ENCODE assay signal across 1 cellular context in the genomic region with DNA sequence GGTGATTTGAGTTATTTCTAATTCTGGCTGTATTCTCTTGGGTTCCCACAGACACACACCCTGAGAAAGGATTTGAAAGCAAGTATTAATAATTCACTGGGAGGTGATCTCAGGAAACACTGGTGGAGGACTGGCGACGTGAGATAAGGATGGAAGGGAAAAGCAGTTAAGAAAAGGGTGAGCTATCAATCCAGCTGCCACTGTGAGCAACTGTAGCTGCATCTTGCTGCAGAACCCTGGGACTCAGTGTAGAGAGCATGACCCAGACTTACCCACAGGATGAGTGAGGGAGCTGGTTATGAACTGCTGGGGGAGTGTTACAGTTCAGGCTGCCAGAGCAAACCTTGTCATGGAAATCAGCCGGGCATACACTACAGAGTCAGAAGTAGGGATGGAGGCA.
TF ChIP-seq lines count a peak whose summit lies in the region.

No MANE protein-coding gene starts in this region.

TF ChIP-seq in K562, 482 proteins besides CTCF, POLR2A, EP300 and RAD21 (continued from another document and continues in another):
- TF ChIP-seq, protein P1, sequence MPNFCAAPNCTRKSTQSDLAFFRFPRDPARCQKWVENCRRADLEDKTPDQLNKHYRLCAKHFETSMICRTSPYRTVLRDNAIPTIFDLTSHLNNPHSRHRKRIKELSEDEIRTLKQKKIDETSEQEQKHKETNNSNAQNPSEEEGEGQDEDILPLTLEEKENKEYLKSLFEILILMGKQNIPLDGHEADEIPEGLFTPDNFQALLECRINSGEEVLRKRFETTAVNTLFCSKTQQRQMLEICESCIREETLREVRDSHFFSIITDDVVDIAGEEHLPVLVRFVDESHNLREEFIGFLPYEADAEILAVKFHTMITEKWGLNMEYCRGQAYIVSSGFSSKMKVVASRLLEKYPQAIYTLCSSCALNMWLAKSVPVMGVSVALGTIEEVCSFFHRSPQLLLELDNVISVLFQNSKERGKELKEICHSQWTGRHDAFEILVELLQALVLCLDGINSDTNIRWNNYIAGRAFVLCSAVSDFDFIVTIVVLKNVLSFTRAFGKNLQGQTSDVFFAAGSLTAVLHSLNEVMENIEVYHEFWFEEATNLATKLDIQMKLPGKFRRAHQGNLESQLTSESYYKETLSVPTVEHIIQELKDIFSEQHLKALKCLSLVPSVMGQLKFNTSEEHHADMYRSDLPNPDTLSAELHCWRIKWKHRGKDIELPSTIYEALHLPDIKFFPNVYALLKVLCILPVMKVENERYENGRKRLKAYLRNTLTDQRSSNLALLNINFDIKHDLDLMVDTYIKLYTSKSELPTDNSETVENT (CRISPR knock-in tag; IDR thresholded peaks at IDR 0.05) = no peak
- TF ChIP-seq, protein P2, sequence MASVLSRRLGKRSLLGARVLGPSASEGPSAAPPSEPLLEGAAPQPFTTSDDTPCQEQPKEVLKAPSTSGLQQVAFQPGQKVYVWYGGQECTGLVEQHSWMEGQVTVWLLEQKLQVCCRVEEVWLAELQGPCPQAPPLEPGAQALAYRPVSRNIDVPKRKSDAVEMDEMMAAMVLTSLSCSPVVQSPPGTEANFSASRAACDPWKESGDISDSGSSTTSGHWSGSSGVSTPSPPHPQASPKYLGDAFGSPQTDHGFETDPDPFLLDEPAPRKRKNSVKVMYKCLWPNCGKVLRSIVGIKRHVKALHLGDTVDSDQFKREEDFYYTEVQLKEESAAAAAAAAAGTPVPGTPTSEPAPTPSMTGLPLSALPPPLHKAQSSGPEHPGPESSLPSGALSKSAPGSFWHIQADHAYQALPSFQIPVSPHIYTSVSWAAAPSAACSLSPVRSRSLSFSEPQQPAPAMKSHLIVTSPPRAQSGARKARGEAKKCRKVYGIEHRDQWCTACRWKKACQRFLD (CRISPR knock-in tag; IDR thresholded peaks at IDR 0.05) = peak; percentile 96
- TF ChIP-seq RBM34 (IDR thresholded peaks at IDR 0.05; ENCODE audit: borderline replicate concordance, insufficient read depth, low read length) (no peak), ZNF551 (CRISPR knock-in tag; IDR thresholded peaks at IDR 0.05) (no peak), GTF2E2 (tag; IDR thresholded peaks at IDR 0.05) (0 out of 2 replicates have a peak, but pooled peaks have one; percentile 17), PHB2 (IDR thresholded peaks at IDR 0.05; ENCODE audit: low read depth) (peak; percentile 87), RBM25 (IDR thresholded peaks at IDR 0.05; ENCODE audit: low read depth, low read length, severe bottlenecking) (no peak), POLR3A (IDR thresholded peaks at IDR 0.05; ENCODE audit: borderline replicate concordance, extremely low read depth, insufficient read depth, insufficient read length) (no peak), CBX8 (IDR thresholded peaks at IDR 0.05; ENCODE audit: borderline replicate concordance, extremely low read depth, low read depth, low read length, poor library complexity, severe bottlenecking) (no peak), FOXA3 (CRISPR knock-in tag; conservative IDR thresholded peaks at IDR 0.05 in 1 of 2, IDR thresholded peaks at IDR 0.05 in 1 of 2) (no peak; a peak in 1 of 4 replicates), ETV5 (CRISPR knock-in tag; IDR thresholded peaks at IDR 0.05; ENCODE audit: low read depth) (peak; percentile 88), ZFPM2 (CRISPR knock-in tag; IDR thresholded peaks at IDR 0.05) (no peak), HNRNPH1 (optimal IDR thresholded peaks at IDR 0.05; ENCODE audit: low read depth, low read length) (no peak), PCBP1 (IDR thresholded peaks at IDR 0.05; ENCODE audit: low read depth, low read length, poor library complexity, severe bottlenecking) (no peak), SMAD3 (CRISPR knock-in tag; conservative IDR thresholded peaks at IDR 0.05) (peak; percentile 72; the same call in 1 of the 2 replicates), NFXL1 (CRISPR knock-in tag; IDR thresholded peaks at IDR 0.05) (no peak), MYBL2 (IDR thresholded peaks at IDR 0.05; ENCODE audit: low read depth) (no peak; the same call in 1 of the 2 replicates), MYBL2 (CRISPR knock-in tag; IDR thresholded peaks at IDR 0.05; ENCODE audit: borderline replicate concordance) (no peak), CEBPG (CRISPR knock-in tag; IDR thresholded peaks at IDR 0.05) (peak; percentile 50; the same call in 1 of the 2 replicates), CEBPG (tag; conservative IDR thresholded peaks at IDR 0.05 in 1 of 2, IDR thresholded peaks at IDR 0.05 in 1 of 2) (no peak; a peak in 1 of 4 replicates), BACH1 (tag; IDR thresholded peaks at IDR 0.05) (peak; percentile 45; the same call in 1 of the 2 replicates), GABPB2 (CRISPR knock-in tag; conservative IDR thresholded peaks at IDR 0.05) (0 out of 2 replicates have a peak, but pooled peaks have one; percentile 11), MBD2 (IDR thresholded peaks at IDR 0.05; ENCODE audit: borderline replicate concordance, low read depth) (peak; percentile 81), SMARCA5 (IDR thresholded peaks at IDR 0.05) (no peak), NFE2L1 (tag; IDR thresholded peaks at IDR 0.05; ENCODE audit: borderline replicate concordance, low read depth) (no peak), BDP1 (IDR thresholded peaks at IDR 0.05; ENCODE audit: insufficient read depth, insufficient read length) (no peak), ZC3H8 (IDR thresholded peaks at IDR 0.05) (no peak), PPARD (CRISPR knock-in tag; IDR thresholded peaks at IDR 0.05) (no peak), ZNF444 (CRISPR knock-in tag; IDR thresholded peaks at IDR 0.05) (no peak), ZNF3 (CRISPR knock-in tag; IDR thresholded peaks at IDR 0.05) (no peak), SREBF1 (IDR thresholded peaks at IDR 0.05; ENCODE audit: borderline replicate concordance, low read depth, low read length) (no peak)
- TF ChIP-seq, protein P3, sequence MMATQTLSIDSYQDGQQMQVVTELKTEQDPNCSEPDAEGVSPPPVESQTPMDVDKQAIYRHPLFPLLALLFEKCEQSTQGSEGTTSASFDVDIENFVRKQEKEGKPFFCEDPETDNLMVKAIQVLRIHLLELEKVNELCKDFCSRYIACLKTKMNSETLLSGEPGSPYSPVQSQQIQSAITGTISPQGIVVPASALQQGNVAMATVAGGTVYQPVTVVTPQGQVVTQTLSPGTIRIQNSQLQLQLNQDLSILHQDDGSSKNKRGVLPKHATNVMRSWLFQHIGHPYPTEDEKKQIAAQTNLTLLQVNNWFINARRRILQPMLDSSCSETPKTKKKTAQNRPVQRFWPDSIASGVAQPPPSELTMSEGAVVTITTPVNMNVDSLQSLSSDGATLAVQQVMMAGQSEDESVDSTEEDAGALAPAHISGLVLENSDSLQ (IDR thresholded peaks at IDR 0.05) = peak; percentile 94
- TF ChIP-seq, protein P4, sequence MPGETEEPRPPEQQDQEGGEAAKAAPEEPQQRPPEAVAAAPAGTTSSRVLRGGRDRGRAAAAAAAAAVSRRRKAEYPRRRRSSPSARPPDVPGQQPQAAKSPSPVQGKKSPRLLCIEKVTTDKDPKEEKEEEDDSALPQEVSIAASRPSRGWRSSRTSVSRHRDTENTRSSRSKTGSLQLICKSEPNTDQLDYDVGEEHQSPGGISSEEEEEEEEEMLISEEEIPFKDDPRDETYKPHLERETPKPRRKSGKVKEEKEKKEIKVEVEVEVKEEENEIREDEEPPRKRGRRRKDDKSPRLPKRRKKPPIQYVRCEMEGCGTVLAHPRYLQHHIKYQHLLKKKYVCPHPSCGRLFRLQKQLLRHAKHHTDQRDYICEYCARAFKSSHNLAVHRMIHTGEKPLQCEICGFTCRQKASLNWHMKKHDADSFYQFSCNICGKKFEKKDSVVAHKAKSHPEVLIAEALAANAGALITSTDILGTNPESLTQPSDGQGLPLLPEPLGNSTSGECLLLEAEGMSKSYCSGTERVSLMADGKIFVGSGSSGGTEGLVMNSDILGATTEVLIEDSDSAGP (CRISPR knock-in tag; IDR thresholded peaks at IDR 0.05) = no peak
- TF ChIP-seq, protein P5, sequence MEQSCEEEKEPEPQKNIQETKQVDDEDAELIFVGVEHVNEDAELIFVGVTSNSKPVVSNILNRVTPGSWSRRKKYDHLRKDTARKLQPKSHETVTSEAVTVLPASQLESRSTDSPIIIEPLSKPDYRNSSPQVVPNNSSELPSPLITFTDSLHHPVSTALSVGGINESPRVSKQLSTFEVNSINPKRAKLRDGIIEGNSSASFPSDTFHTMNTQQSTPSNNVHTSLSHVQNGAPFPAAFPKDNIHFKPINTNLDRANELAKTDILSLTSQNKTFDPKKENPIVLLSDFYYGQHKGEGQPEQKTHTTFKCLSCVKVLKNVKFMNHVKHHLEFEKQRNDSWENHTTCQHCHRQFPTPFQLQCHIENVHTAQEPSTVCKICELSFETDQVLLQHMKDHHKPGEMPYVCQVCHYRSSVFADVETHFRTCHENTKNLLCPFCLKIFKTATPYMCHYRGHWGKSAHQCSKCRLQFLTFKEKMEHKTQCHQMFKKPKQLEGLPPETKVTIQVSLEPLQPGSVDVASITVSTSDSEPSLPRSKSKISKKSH (CRISPR knock-in tag; IDR thresholded peaks at IDR 0.05) = no peak
- TF ChIP-seq, protein P6, sequence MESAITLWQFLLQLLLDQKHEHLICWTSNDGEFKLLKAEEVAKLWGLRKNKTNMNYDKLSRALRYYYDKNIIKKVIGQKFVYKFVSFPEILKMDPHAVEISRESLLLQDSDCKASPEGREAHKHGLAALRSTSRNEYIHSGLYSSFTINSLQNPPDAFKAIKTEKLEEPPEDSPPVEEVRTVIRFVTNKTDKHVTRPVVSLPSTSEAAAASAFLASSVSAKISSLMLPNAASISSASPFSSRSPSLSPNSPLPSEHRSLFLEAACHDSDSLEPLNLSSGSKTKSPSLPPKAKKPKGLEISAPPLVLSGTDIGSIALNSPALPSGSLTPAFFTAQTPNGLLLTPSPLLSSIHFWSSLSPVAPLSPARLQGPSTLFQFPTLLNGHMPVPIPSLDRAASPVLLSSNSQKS (CRISPR knock-in tag; IDR thresholded peaks at IDR 0.05) = no peak
- TF ChIP-seq, protein P7, sequence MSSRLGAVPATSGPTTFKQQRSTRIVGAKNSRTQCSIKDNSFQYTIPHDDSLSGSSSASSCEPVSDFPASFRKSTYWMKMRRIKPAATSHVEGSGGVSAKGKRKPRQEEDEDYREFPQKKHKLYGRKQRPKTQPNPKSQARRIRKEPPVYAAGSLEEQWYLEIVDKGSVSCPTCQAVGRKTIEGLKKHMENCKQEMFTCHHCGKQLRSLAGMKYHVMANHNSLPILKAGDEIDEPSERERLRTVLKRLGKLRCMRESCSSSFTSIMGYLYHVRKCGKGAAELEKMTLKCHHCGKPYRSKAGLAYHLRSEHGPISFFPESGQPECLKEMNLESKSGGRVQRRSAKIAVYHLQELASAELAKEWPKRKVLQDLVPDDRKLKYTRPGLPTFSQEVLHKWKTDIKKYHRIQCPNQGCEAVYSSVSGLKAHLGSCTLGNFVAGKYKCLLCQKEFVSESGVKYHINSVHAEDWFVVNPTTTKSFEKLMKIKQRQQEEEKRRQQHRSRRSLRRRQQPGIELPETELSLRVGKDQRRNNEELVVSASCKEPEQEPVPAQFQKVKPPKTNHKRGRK (tag; IDR thresholded peaks at IDR 0.05) = no peak
- TF ChIP-seq, protein P8, sequence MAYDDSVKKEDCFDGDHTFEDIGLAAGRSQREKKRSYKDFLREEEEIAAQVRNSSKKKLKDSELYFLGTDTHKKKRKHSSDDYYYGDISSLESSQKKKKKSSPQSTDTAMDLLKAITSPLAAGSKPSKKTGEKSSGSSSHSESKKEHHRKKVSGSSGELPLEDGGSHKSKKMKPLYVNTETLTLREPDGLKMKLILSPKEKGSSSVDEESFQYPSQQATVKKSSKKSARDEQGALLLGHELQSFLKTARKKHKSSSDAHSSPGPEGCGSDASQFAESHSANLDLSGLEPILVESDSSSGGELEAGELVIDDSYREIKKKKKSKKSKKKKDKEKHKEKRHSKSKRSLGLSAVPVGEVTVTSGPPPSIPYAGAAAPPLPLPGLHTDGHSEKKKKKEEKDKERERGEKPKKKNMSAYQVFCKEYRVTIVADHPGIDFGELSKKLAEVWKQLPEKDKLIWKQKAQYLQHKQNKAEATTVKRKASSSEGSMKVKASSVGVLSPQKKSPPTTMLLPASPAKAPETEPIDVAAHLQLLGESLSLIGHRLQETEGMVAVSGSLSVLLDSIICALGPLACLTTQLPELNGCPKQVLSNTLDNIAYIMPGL (CRISPR knock-in tag; IDR thresholded peaks at IDR 0.05) = no peak
- TF ChIP-seq, protein P9, sequence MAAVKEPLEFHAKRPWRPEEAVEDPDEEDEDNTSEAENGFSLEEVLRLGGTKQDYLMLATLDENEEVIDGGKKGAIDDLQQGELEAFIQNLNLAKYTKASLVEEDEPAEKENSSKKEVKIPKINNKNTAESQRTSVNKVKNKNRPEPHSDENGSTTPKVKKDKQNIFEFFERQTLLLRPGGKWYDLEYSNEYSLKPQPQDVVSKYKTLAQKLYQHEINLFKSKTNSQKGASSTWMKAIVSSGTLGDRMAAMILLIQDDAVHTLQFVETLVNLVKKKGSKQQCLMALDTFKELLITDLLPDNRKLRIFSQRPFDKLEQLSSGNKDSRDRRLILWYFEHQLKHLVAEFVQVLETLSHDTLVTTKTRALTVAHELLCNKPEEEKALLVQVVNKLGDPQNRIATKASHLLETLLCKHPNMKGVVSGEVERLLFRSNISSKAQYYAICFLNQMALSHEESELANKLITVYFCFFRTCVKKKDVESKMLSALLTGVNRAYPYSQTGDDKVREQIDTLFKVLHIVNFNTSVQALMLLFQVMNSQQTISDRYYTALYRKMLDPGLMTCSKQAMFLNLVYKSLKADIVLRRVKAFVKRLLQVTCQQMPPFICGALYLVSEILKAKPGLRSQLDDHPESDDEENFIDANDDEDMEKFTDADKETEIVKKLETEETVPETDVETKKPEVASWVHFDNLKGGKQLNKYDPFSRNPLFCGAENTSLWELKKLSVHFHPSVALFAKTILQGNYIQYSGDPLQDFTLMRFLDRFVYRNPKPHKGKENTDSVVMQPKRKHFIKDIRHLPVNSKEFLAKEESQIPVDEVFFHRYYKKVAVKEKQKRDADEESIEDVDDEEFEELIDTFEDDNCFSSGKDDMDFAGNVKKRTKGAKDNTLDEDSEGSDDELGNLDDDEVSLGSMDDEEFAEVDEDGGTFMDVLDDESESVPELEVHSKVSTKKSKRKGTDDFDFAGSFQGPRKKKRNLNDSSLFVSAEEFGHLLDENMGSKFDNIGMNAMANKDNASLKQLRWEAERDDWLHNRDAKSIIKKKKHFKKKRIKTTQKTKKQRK (IDR thresholded peaks at IDR 0.05; ENCODE audit: borderline replicate concordance, low read depth, low read length) = no peak
- TF ChIP-seq, protein P10, sequence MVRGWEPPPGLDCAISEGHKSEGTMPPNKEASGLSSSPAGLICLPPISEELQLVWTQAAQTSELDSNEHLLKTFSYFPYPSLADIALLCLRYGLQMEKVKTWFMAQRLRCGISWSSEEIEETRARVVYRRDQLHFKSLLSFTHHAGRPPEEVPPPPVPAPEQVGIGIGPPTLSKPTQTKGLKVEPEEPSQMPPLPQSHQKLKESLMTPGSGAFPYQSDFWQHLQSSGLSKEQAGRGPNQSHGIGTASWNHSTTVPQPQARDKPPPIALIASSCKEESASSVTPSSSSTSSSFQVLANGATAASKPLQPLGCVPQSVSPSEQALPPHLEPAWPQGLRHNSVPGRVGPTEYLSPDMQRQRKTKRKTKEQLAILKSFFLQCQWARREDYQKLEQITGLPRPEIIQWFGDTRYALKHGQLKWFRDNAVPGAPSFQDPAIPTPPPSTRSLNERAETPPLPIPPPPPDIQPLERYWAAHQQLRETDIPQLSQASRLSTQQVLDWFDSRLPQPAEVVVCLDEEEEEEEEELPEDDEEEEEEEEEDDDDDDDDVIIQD (CRISPR knock-in tag; IDR thresholded peaks at IDR 0.05) = no peak
